1 cellular context compared by ENCODE assay signal in the genomic region with DNA sequence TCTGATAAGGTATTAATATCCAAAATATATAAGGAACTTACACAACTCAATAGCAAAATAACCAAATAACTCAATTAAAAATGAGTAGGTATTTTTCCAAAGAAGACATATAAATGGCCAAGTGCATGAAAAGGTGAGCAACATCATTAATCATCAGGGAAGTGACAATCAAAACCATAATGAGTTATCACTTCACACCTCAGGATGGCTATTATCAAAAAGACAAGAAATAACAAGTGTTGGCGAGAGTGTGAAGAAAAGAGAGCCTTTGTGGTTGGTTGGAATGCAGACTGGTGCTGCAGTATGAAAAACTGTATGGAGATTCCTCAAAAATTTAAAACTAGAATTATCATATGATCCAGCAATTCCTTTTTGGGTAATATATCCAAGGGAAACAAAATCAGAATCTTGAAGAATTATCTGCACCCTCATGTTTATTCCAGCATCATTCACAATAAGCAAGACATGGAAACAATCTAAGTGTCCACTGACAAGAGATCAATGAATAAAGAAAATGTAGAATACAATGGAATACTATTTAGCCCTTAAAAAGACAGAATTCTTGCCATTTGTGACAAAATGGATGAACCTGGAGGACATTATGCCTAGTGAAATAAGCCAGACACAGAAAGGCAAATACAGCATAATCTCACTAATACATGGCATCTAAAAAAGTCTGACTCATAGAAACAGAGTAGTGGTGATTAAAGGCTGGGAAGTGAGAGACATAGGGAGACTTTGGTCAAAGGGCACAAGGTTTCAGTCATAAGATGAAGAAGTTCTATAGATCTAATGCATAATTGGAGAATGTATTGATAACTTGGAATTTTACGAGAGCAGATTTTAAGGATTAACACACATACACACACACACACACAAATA.
A peak's percentile ranks its signal among the peaks of the same experiment; 100 is the strongest.
TF ChIP-seq lines count a peak whose summit lies in the region.

No MANE protein-coding gene starts in this region.

TF ChIP-seq in K562, 482 proteins besides CTCF, POLR2A, EP300 and RAD21:
- TF ChIP-seq, protein P1, sequence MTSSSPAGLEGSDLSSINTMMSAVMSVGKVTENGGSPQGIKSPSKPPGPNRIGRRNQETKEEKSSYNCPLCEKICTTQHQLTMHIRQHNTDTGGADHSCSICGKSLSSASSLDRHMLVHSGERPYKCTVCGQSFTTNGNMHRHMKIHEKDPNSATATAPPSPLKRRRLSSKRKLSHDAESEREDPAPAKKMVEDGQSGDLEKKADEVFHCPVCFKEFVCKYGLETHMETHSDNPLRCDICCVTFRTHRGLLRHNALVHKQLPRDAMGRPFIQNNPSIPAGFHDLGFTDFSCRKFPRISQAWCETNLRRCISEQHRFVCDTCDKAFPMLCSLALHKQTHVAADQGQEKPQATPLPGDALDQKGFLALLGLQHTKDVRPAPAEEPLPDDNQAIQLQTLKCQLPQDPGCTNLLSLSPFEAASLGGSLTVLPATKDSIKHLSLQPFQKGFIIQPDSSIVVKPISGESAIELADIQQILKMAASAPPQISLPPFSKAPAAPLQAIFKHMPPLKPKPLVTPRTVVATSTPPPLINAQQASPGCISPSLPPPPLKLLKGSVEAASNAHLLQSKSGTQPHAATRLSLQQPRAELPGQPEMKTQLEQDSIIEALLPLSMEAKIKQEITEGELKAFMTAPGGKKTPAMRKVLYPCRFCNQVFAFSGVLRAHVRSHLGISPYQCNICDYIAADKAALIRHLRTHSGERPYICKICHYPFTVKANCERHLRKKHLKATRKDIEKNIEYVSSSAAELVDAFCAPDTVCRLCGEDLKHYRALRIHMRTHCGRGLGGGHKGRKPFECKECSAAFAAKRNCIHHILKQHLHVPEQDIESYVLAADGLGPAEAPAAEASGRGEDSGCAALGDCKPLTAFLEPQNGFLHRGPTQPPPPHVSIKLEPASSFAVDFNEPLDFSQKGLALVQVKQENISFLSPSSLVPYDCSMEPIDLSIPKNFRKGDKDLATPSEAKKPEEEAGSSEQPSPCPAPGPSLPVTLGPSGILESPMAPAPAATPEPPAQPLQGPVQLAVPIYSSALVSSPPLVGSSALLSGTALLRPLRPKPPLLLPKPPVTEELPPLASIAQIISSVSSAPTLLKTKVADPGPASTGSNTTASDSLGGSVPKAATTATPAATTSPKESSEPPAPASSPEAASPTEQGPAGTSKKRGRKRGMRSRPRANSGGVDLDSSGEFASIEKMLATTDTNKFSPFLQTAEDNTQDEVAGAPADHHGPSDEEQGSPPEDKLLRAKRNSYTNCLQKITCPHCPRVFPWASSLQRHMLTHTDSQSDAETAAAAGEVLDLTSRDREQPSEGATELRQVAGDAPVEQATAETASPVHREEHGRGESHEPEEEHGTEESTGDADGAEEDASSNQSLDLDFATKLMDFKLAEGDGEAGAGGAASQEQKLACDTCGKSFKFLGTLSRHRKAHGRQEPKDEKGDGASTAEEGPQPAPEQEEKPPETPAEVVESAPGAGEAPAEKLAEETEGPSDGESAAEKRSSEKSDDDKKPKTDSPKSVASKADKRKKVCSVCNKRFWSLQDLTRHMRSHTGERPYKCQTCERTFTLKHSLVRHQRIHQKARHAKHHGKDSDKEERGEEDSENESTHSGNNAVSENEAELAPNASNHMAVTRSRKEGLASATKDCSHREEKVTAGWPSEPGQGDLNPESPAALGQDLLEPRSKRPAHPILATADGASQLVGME (CRISPR knock-in tag; IDR thresholded peaks at IDR 0.05) = no peak
- TF ChIP-seq RBM25 (IDR thresholded peaks at IDR 0.05; ENCODE audit: low read depth, low read length, severe bottlenecking) (peak; percentile 7), ZNF146 (CRISPR knock-in tag; IDR thresholded peaks at IDR 0.05; ENCODE audit: unreplicated experiment) (peak; percentile 53), MEIS2 (IDR thresholded peaks at IDR 0.05; ENCODE audit: partially characterized antibody) (peak; percentile 44)
- TF ChIP-seq, protein P2, sequence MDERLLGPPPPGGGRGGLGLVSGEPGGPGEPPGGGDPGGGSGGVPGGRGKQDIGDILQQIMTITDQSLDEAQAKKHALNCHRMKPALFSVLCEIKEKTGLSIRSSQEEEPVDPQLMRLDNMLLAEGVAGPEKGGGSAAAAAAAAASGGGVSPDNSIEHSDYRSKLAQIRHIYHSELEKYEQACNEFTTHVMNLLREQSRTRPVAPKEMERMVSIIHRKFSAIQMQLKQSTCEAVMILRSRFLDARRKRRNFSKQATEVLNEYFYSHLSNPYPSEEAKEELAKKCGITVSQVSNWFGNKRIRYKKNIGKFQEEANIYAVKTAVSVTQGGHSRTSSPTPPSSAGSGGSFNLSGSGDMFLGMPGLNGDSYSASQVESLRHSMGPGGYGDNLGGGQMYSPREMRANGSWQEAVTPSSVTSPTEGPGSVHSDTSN (CRISPR knock-in tag; IDR thresholded peaks at IDR 0.05; ENCODE audit: low read depth) = no peak
- TF ChIP-seq, protein P2 (tag; conservative IDR thresholded peaks at IDR 0.05; ENCODE audit: low read depth) = 0 out of 2 replicates have a peak, but pooled peaks have one; percentile 11
